8 cellular contexts compared by ENCODE assay signal in the genomic region with DNA sequence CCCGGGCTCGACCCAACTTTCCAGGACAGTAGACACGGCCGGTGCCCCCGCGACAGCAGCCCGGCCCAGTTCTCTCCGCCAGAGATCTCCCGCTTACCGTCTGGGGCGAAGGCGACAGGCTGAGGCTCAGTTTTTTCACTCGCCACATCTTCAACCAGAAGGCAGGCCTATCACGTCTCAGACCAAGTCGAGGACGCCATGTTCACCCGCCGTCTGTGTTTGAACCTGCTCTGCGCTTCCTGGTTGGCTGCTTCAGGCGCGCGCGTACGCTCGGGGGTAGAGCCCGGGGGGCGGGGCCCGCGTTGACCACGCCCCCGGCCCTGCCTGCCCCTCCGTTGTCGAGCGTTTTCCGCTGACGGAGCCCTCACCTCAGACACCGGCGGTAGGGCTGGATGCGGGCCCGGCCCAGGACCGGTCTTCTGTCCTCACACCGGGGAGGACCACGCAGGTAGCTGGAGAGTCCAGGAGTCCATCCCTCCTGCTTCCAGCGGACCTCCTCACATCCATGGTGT. TPM values are rescaled to one million over a fixed set of nuclear protein-coding genes. Genes with fewer than 3 reads are reported as not detected.
A peak's percentile ranks its signal among the peaks of the same experiment; 100 is the strongest.
DNase-seq lines count a peak whose midpoint lies in the region; ATAC-seq lines count a peak whose summit lies in the region.

A gene with protein sequence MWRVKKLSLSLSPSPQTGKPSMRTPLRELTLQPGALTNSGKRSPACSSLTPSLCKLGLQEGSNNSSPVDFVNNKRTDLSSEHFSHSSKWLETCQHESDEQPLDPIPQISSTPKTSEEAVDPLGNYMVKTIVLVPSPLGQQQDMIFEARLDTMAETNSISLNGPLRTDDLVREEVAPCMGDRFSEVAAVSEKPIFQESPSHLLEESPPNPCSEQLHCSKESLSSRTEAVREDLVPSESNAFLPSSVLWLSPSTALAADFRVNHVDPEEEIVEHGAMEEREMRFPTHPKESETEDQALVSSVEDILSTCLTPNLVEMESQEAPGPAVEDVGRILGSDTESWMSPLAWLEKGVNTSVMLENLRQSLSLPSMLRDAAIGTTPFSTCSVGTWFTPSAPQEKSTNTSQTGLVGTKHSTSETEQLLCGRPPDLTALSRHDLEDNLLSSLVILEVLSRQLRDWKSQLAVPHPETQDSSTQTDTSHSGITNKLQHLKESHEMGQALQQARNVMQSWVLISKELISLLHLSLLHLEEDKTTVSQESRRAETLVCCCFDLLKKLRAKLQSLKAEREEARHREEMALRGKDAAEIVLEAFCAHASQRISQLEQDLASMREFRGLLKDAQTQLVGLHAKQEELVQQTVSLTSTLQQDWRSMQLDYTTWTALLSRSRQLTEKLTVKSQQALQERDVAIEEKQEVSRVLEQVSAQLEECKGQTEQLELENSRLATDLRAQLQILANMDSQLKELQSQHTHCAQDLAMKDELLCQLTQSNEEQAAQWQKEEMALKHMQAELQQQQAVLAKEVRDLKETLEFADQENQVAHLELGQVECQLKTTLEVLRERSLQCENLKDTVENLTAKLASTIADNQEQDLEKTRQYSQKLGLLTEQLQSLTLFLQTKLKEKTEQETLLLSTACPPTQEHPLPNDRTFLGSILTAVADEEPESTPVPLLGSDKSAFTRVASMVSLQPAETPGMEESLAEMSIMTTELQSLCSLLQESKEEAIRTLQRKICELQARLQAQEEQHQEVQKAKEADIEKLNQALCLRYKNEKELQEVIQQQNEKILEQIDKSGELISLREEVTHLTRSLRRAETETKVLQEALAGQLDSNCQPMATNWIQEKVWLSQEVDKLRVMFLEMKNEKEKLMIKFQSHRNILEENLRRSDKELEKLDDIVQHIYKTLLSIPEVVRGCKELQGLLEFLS (minus strand): TSS at position 227 of the 512 bp plus-strand sequence. CDS start 79 bp downstream, at position 148.

- no peaks in the 10 kb centered on the region for H3K27me3 Mint-ChIP-seq in dendritic cell treated with granulocyte-macrophage colony-stimulating factor and Interleukin-4, amounts not matched to agents 40 ng/mL and 50 ng/mL, for 4 days

- no peaks in the 10 kb centered on the region for H3K9me3 Mint-ChIP-seq in dendritic cell treated with granulocyte-macrophage colony-stimulating factor and Interleukin-4, amounts not matched to agents 40 ng/mL and 50 ng/mL, for 4 days

- peaks cover 47% of the 10 kb centered on the region for H3K36me3 Mint-ChIP-seq in dendritic cell treated with granulocyte-macrophage colony-stimulating factor and Interleukin-4, amounts not matched to agents 40 ng/mL and 50 ng/mL, for 4 days (ENCODE audit: low read depth)

- peak; percentile 83 for ATAC-seq in GM19372 (IDR thresholded peaks at IDR 0.05; ENCODE audit: low read depth, unreplicated experiment)
- ATAC-seq in HG03521 (IDR thresholded peaks at IDR 0.05; ENCODE audit: unreplicated experiment) = peak; percentile 79
- peak; percentile 94 for ATAC-seq in left lobe of liver

- peak within 1 kb of the TSS; percentile 87 for H3K27ac Mint-ChIP-seq in dendritic cell treated with granulocyte-macrophage colony-stimulating factor and Interleukin-4, amounts not matched to agents 40 ng/mL and 50 ng/mL, for 4 days

- peak; percentile 16 to 86 (median 77) for DNase-seq in C1 segment of cervical spinal cord (lab: John Stamatoyannopoulos, UW)
- DNase-seq in NCI-H748 (lab: John Stamatoyannopoulos, UW; ENCODE audit: unreplicated experiment) = peak; percentile 98
- DNase-seq in activated CD4-positive, alpha-beta T cell treated with anti-CD3 and anti-CD28 coated beads, Interleukin-2, amount 50 U/mL, for 24 hours (ENCODE audit: low read depth in 1 of 2, low spot score in 1 of 2) = peak; percentile 88 to 89
- peak; percentile 95 for DNase-seq in left lobe of liver (ENCODE audit: low spot score)
- peak; percentile 94 for DNase-seq in stimulated activated CD4-positive, alpha-beta T cell treated with anti-CD3 and anti-CD28 coated beads, Interleukin-2, amount 100 ng/mL, for 24 hours

- peaks cover 30% of the 10 kb centered on the region for H3K4me1 Mint-ChIP-seq in dendritic cell treated with granulocyte-macrophage colony-stimulating factor and Interleukin-4, amounts not matched to agents 40 ng/mL and 50 ng/mL, for 4 days (ENCODE audit: low read depth)

- peak within 1 kb of the TSS; percentile 88 for H3K4me3 Mint-ChIP-seq in dendritic cell treated with granulocyte-macrophage colony-stimulating factor and Interleukin-4, amounts not matched to agents 40 ng/mL and 50 ng/mL, for 4 days

- intact Hi-C loops in dendritic cell treated with granulocyte-macrophage colony-stimulating factor and Interleukin-4, amounts not matched to agents 40 ng/mL and 50 ng/mL, for 4 days (cut with micrococcal nuclease) = loop anchor here (5.0 kb wide), 1 partner anchor 48 kb away; a partner anchor contains a TSS

RNA-seq across cellular contexts. Expression of the gene that starts here (rescaled TPM):
- total RNA-seq in left lobe of liver = 8.8 TPM

Comparison
In these comparisons a context has a peak if more than half of its experiments do, and no peak if none do; other contexts are left out.
1. Peak in every context shown above with its lines: DNase-seq and ATAC-seq.